ENCODE assay signal across 21 cellular contexts in genomic region chr2:77034460-77034859, GRCh38.
DNase-seq lines count a peak whose midpoint lies in the region; ATAC-seq, FAIRE-seq and TF ChIP-seq lines count a peak whose summit lies in the region.
"Had no signal": no experiment of that assay in that cellular context is flagged by ENCODE, and none has a peak within 500 bp of the region (broad histone marks: within the 10 kb centered on the region; RNA-seq: fewer than 3 reads in every experiment).

No MANE protein-coding gene starts in this region.

- FAIRE-seq in small intestine (lab: Jason Lieb, UNC) = no peak
- FAIRE-seq: GM12892, GM18507, H54 had no signal

- H3K4me2 ChIP-seq in mammary epithelial cell (ENCODE audit: insufficient read depth, low read depth, low read length) = no peak overlapping the region
- H3K4me2 ChIP-seq: BLaER1 had no signal

- dilution Hi-C loops in mammary epithelial cell (cut with HindIII; ENCODE audit: low sequenced_read_pairs) = no loop called here

- H3K36me3 ChIP-seq in mammary epithelial cell (ENCODE audit: insufficient read depth, low read length) (no peaks in the 10 kb centered on the region), small intestine (ENCODE audit: control insufficient read depth in 2 of 2, insufficient read depth in 2 of 2, low read length in 2 of 2) (no peaks in the 10 kb centered on the region)
- H3K36me3 ChIP-seq: BLaER1 had no signal

- in situ Hi-C loops in mammary epithelial cell (cut with MboI; ENCODE audit: low sequenced_read_pairs in 2 of 2) = no loop called here

- H3K4me1 Mint-ChIP-seq in MCF 10A (ENCODE audit: insufficient read depth, unreplicated experiment) = no peaks in the 10 kb centered on the region
- H3K4me1 Mint-ChIP-seq in endothelial cell (ENCODE audit: unreplicated experiment) = peaks cover 8% of the 10 kb centered on the region
- H3K4me1 Mint-ChIP-seq: CD14-positive monocyte; CD4-positive, alpha-beta memory T cell had no signal

- no peak overlapping the region for H2AFZ ChIP-seq in mammary epithelial cell (ENCODE audit: low read depth, low read length)
- H2AFZ ChIP-seq: GM23248 had no signal

- BruUV-seq in MCF 10A (replicated peaks; lab: Mats Ljungman, UMichigan) (no TSS peak), mammary epithelial cell (replicated peaks; lab: Mats Ljungman, UMichigan) (no TSS peak)

- ATAC-seq in HG03108 (IDR thresholded peaks at IDR 0.05; ENCODE audit: unreplicated experiment) = no peak

- H3K4me3 Mint-ChIP-seq in MCF 10A (ENCODE audit: unreplicated experiment) (no peak overlapping the region), endothelial cell (ENCODE audit: unreplicated experiment) (no peak overlapping the region)
- H3K4me3 Mint-ChIP-seq: CD14-positive monocyte; CD4-positive, alpha-beta memory T cell had no signal

- POLR2A ChIA-PET in MCF 10A (lab: Yijun Ruan, JAX) = no interaction called here

- DNase-seq in MCF 10A (ENCODE audit: unreplicated experiment) = peak; percentile 11
- no peak for DNase-seq in mammary epithelial cell
- DNase-seq in endothelial cell (ENCODE audit: low spot score) = no peak
- peak; percentile 33 for DNase-seq in iris pigment epithelial cell (ENCODE audit: low read depth)
- peak; percentile 40 for DNase-seq in superior temporal gyrus (ENCODE audit: extremely low spot score)
- DNase-seq in small intestine = no peak
- no peak for DNase-seq in ureter (ENCODE audit: low spot score)
- DNase-seq: 8988T; CD4-positive, alpha-beta memory T cell; DMS153; DMS79; GDM1; GM23248; HCEC 1CT had no signal

- H3K9me3 Mint-ChIP-seq in MCF 10A (ENCODE audit: unreplicated experiment) (no peaks in the 10 kb centered on the region), endothelial cell (ENCODE audit: unreplicated experiment) (no peaks in the 10 kb centered on the region)

- no peaks in the 10 kb centered on the region for H3K79me2 ChIP-seq in mammary epithelial cell (ENCODE audit: insufficient read depth, low read length)

- H3K27me3 ChIP-seq in mammary epithelial cell (ENCODE audit: insufficient read depth, low read length) (no peaks in the 10 kb centered on the region), small intestine (ENCODE audit: control insufficient read depth in 2 of 2, insufficient read depth in 2 of 2, low read length in 2 of 2) (no peaks in the 10 kb centered on the region)
- H3K27me3 ChIP-seq: BLaER1 had no signal

- H3K27me3 Mint-ChIP-seq in MCF 10A (ENCODE audit: insufficient read depth, unreplicated experiment) (peaks cover 67% of the 10 kb centered on the region), endothelial cell (ENCODE audit: unreplicated experiment) (no peaks in the 10 kb centered on the region)
- H3K27me3 Mint-ChIP-seq: CD4-positive, alpha-beta memory T cell had no signal

- no peak overlapping the region for H3K27ac Mint-ChIP-seq in MCF 10A (ENCODE audit: low read depth, unreplicated experiment)
- peak overlapping the region; percentile 80 for H3K27ac Mint-ChIP-seq in endothelial cell (ENCODE audit: unreplicated experiment)
- H3K27ac Mint-ChIP-seq: CD14-positive monocyte; CD4-positive, alpha-beta memory T cell had no signal

- H3K4me1 ChIP-seq in mammary epithelial cell (ENCODE audit: insufficient read depth, low read length) = no peaks in the 10 kb centered on the region
- H3K4me1 ChIP-seq in small intestine (ENCODE audit: control insufficient read depth in 2 of 2, insufficient read depth in 1 of 2, low read depth in 1 of 2, low read length in 1 of 2) = no peaks in the 10 kb centered on the region
- H3K4me1 ChIP-seq: BLaER1 had no signal

- no peak overlapping the region for H3K9ac ChIP-seq in mammary epithelial cell (ENCODE audit: insufficient read depth, low read length)
- H3K9ac ChIP-seq: BLaER1, GM23248 had no signal

- CTCF ChIA-PET in MCF 10A (lab: Yijun Ruan, JAX) = interaction anchor here (0.7 kb wide), 1 partner anchor 1720 kb away, joined by 3 read pairs; no protein-coding TSS in a partner anchor
- CTCF ChIA-PET in mammary epithelial cell (lab: Charles Lee; ENCODE audit: low non-redundant PET) = no interaction called here

- intact Hi-C loops in MCF 10A (cut with micrococcal nuclease) = no loop called here
- intact Hi-C loops in mammary epithelial cell (cut with micrococcal nuclease) = no loop called here

- TF ChIP-seq CTCF in MCF 10A (IDR thresholded peaks at IDR 0.05; ENCODE audit: unreplicated experiment) (no peak), mammary epithelial cell (conservative IDR thresholded peaks at IDR 0.05 in 1 of 2, IDR thresholded peaks at IDR 0.05 in 1 of 2; ENCODE audit: extremely low read depth in 1 of 2, insufficient read depth in 1 of 2, low read depth in 1 of 2, low read length in 2 of 2) (no peak), endothelial cell (IDR thresholded peaks at IDR 0.05; ENCODE audit: unreplicated experiment) (no peak)

- H3K4me3 ChIP-seq in mammary epithelial cell (replicated peaks in 1 of 3; ENCODE audit: insufficient read depth in 1 of 3, low read depth in 2 of 3, low read length in 3 of 3) (no peak overlapping the region), small intestine (ENCODE audit: low read depth in 1 of 2, low read length in 2 of 2) (no peak overlapping the region)
- H3K4me3 ChIP-seq: BLaER1, GM23248 had no signal

- H3K9me3 ChIP-seq in mammary epithelial cell (replicated peaks; ENCODE audit: insufficient read depth, low read length) (peaks cover 7% of the 10 kb centered on the region), small intestine (ENCODE audit: control insufficient read depth, low read depth) (no peaks in the 10 kb centered on the region)
- H3K9me3 ChIP-seq: BLaER1 had no signal

- H3K27ac ChIP-seq in mammary epithelial cell (ENCODE audit: insufficient read depth, low read depth, low read length) (no peak overlapping the region), small intestine (ENCODE audit: low read depth in 1 of 2, low read length in 1 of 2) (no peak overlapping the region)
- H3K27ac ChIP-seq: BLaER1, GM23248, HL-60 had no signal

- no peaks in the 10 kb centered on the region for H4K20me1 ChIP-seq in mammary epithelial cell (ENCODE audit: insufficient read depth, low read length)
- H4K20me1 ChIP-seq: BLaER1 had no signal

- 55% methylated on average over 4 of the region's 4 CpGs for WGBS in mammary epithelial cell (ENCODE audit: low coverage, missing lambda C conversion rate)
- WGBS in small intestine, 3 donors = 22 to 48% (median 34%) methylated on average over 4 of the region's 4 CpGs

- no peaks in the 10 kb centered on the region for H3K36me3 Mint-ChIP-seq in MCF 10A (ENCODE audit: insufficient read depth, unreplicated experiment)
- no peaks in the 10 kb centered on the region for H3K36me3 Mint-ChIP-seq in endothelial cell (ENCODE audit: low read depth, unreplicated experiment)
- H3K36me3 Mint-ChIP-seq: CD14-positive monocyte; CD4-positive, alpha-beta memory T cell had no signal

Comparison
In these comparisons a context has a peak if more than half of its experiments do, and no peak if none do; other contexts are left out.
1. DNase-seq: peak in MCF 10A (single experiment), iris pigment epithelial cell (single experiment) and superior temporal gyrus (single experiment); none in mammary epithelial cell (single experiment), endothelial cell (single experiment), small intestine (single experiment) and ureter (single experiment).